Comparison of ENCODE assay signal across 1 cellular context in genomic region chr14:70600382-70601157, GRCh38.
TF ChIP-seq lines count a peak whose summit lies in the region.

A gene with protein sequence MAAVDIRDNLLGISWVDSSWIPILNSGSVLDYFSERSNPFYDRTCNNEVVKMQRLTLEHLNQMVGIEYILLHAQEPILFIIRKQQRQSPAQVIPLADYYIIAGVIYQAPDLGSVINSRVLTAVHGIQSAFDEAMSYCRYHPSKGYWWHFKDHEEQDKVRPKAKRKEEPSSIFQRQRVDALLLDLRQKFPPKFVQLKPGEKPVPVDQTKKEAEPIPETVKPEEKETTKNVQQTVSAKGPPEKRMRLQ (minus strand): TSS chr14:70600655. CDS start chr14:70600637, 18 bp downstream.

TF ChIP-seq in GM12878, 131 proteins besides CTCF, POLR2A, EP300 and RAD21 (continued from another document):
- peak; percentile 94 for TF ChIP-seq ZBTB40 (IDR thresholded peaks at IDR 0.05; ENCODE audit: borderline replicate concordance)
- no peak for TF ChIP-seq RUNX3 (IDR thresholded peaks at IDR 0.05; ENCODE audit: low read length)
- no peak; the same call in 1 of the 2 replicates for TF ChIP-seq IKZF1 (conservative IDR thresholded peaks at IDR 0.05)
- peak; percentile 33 for TF ChIP-seq SKIL (IDR thresholded peaks at IDR 0.05; ENCODE audit: low read depth, poor library complexity, severe bottlenecking)
- no peak for TF ChIP-seq PAX8 (IDR thresholded peaks at IDR 0.05)
- TF ChIP-seq USF2 (IDR thresholded peaks at IDR 0.05; ENCODE audit: borderline replicate concordance, low read depth, low read length): no peak
- TF ChIP-seq, protein P1, sequence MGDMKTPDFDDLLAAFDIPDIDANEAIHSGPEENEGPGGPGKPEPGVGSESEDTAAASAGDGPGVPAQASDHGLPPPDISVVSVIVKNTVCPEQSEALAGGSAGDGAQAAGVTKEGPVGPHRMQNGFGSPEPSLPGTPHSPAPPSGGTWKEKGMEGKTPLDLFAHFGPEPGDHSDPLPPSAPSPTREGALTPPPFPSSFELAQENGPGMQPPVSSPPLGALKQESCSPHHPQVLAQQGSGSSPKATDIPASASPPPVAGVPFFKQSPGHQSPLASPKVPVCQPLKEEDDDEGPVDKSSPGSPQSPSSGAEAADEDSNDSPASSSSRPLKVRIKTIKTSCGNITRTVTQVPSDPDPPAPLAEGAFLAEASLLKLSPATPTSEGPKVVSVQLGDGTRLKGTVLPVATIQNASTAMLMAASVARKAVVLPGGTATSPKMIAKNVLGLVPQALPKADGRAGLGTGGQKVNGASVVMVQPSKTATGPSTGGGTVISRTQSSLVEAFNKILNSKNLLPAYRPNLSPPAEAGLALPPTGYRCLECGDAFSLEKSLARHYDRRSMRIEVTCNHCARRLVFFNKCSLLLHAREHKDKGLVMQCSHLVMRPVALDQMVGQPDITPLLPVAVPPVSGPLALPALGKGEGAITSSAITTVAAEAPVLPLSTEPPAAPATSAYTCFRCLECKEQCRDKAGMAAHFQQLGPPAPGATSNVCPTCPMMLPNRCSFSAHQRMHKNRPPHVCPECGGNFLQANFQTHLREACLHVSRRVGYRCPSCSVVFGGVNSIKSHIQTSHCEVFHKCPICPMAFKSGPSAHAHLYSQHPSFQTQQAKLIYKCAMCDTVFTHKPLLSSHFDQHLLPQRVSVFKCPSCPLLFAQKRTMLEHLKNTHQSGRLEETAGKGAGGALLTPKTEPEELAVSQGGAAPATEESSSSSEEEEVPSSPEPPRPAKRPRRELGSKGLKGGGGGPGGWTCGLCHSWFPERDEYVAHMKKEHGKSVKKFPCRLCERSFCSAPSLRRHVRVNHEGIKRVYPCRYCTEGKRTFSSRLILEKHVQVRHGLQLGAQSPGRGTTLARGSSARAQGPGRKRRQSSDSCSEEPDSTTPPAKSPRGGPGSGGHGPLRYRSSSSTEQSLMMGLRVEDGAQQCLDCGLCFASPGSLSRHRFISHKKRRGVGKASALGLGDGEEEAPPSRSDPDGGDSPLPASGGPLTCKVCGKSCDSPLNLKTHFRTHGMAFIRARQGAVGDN (IDR thresholded peaks at IDR 0.05): no peak
- TF ChIP-seq SMAD5 (IDR thresholded peaks at IDR 0.05; ENCODE audit: low read depth): no peak
- TF ChIP-seq, protein P2, sequence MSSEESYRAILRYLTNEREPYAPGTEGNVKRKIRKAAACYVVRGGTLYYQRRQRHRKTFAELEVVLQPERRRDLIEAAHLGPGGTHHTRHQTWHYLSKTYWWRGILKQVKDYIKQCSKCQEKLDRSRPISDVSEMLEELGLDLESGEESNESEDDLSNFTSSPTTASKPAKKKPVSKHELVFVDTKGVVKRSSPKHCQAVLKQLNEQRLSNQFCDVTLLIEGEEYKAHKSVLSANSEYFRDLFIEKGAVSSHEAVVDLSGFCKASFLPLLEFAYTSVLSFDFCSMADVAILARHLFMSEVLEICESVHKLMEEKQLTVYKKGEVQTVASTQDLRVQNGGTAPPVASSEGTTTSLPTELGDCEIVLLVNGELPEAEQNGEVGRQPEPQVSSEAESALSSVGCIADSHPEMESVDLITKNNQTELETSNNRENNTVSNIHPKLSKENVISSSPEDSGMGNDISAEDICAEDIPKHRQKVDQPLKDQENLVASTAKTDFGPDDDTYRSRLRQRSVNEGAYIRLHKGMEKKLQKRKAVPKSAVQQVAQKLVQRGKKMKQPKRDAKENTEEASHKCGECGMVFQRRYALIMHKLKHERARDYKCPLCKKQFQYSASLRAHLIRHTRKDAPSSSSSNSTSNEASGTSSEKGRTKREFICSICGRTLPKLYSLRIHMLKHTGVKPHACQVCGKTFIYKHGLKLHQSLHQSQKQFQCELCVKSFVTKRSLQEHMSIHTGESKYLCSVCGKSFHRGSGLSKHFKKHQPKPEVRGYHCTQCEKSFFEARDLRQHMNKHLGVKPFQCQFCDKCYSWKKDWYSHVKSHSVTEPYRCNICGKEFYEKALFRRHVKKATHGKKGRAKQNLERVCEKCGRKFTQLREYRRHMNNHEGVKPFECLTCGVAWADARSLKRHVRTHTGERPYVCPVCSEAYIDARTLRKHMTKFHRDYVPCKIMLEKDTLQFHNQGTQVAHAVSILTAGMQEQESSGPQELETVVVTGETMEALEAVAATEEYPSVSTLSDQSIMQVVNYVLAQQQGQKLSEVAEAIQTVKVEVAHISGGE (CRISPR knock-in tag; IDR thresholded peaks at IDR 0.05): no peak
- TF ChIP-seq SUPT20H (IDR thresholded peaks at IDR 0.05; ENCODE audit: borderline replicate concordance, control insufficient read depth, low read depth, low read length): no peak
- TF ChIP-seq PRDM15 (CRISPR knock-in tag; IDR thresholded peaks at IDR 0.05): no peak
- peak; percentile 72; the same call in 1 of the 2 replicates for TF ChIP-seq RB1 (IDR thresholded peaks at IDR 0.05; ENCODE audit: borderline replicate concordance)
- no peak for TF ChIP-seq ZZZ3 (IDR thresholded peaks at IDR 0.05; ENCODE audit: control insufficient read depth, insufficient read length, low read depth)
- no peak for TF ChIP-seq CHD1 (IDR thresholded peaks at IDR 0.05; ENCODE audit: low read depth, low read length)
- peak; percentile 64 for TF ChIP-seq MXI1 (IDR thresholded peaks at IDR 0.05; ENCODE audit: low read depth, low read length)
- TF ChIP-seq NFIC (IDR thresholded peaks at IDR 0.05; ENCODE audit: low read depth, low read length): peak; percentile 46; the same call in 1 of the 2 replicates
- no peak for TF ChIP-seq JUND (IDR thresholded peaks at IDR 0.05; ENCODE audit: low read depth, low read length)
- no peak for TF ChIP-seq EED (IDR thresholded peaks at IDR 0.05; ENCODE audit: low read depth)
- TF ChIP-seq PBX3 (IDR thresholded peaks at IDR 0.05; ENCODE audit: insufficient replicate concordance, low read depth, low read length): no peak
- no peak for TF ChIP-seq PAX5 (IDR thresholded peaks at IDR 0.05; ENCODE audit: borderline replicate concordance, low read depth, low read length)
- peak; percentile 60 for TF ChIP-seq NR2C1 (IDR thresholded peaks at IDR 0.05)
- TF ChIP-seq, protein P3, sequence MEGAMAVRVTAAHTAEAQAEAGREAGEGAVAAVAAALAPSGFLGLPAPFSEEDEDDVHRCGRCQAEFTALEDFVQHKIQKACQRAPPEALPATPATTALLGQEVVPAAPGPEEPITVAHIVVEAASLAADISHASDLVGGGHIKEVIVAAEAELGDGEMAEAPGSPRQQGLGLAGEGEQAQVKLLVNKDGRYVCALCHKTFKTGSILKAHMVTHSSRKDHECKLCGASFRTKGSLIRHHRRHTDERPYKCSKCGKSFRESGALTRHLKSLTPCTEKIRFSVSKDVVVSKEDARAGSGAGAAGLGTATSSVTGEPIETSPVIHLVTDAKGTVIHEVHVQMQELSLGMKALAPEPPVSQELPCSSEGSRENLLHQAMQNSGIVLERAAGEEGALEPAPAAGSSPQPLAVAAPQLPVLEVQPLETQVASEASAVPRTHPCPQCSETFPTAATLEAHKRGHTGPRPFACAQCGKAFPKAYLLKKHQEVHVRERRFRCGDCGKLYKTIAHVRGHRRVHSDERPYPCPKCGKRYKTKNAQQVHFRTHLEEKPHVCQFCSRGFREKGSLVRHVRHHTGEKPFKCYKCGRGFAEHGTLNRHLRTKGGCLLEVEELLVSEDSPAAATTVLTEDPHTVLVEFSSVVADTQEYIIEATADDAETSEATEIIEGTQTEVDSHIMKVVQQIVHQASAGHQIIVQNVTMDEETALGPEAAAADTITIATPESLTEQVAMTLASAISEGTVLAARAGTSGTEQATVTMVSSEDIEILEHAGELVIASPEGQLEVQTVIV (IDR thresholded peaks at IDR 0.05; ENCODE audit: borderline replicate concordance, partially characterized antibody): no peak
- no peak for TF ChIP-seq YBX1 (IDR thresholded peaks at IDR 0.05)
- TF ChIP-seq MEF2B (IDR thresholded peaks at IDR 0.05; ENCODE audit: partially characterized antibody, poor library complexity, severe bottlenecking): no peak
- TF ChIP-seq SP1 (IDR thresholded peaks at IDR 0.05; ENCODE audit: low read depth, low read length): no peak
- no peak for TF ChIP-seq TBL1XR1 (IDR thresholded peaks at IDR 0.05; ENCODE audit: low read depth, low read length)
